ENCODE assay signal across 20 cellular contexts in genomic region chr4:169720529-169720928, GRCh38. TPM values are rescaled to one million over a fixed set of nuclear protein-coding genes. Genes with fewer than 3 reads are reported as not detected.
A peak's percentile ranks its signal among the peaks of the same experiment; 100 is the strongest.
DNase-seq lines count a peak whose midpoint lies in the region; ATAC-seq, FAIRE-seq and TF ChIP-seq lines count a peak whose summit lies in the region.
"Had no signal": no experiment of that assay in that cellular context is flagged by ENCODE, and none has a peak within 500 bp of the region (broad histone marks: within the 10 kb centered on the region; RNA-seq: fewer than 3 reads in every experiment).

No MANE protein-coding gene starts in this region.

- CTCF ChIA-PET in activated CD4-positive, alpha-beta T cell treated with anti-CD3 and anti-CD28 coated beads for 36 hours (lab: Charles Lee) = interaction anchor here (1.4 to 1.7 kb wide), 2 partner anchors 15 to 107 kb away, joined by 3 read pairs; no protein-coding TSS in a partner anchor

- peaks cover 11% of the 10 kb centered on the region for H3K4me1 Mint-ChIP-seq in activated CD4-positive, alpha-beta T cell treated with anti-CD3 and anti-CD28 coated beads for 36 hours
- H3K4me1 Mint-ChIP-seq in activated naive CD8-positive, alpha-beta T cell (ENCODE audit: low read depth) = peaks cover 4% of the 10 kb centered on the region
- no peaks in the 10 kb centered on the region for H3K4me1 Mint-ChIP-seq in activated naive CD8-positive, alpha-beta T cell treated with anti-CD3 and anti-CD28 coated beads for 36 hours
- H3K4me1 Mint-ChIP-seq in endothelial cell (ENCODE audit: unreplicated experiment) = peaks cover 21% of the 10 kb centered on the region
- no peaks in the 10 kb centered on the region for H3K4me1 Mint-ChIP-seq in stimulated activated effector memory CD8-positive, alpha-beta T cell treated with anti-CD3 and anti-CD28 coated beads, Interleukin-12 subunit alpha, Interleukin-12 subunit beta, amount 100 ng/mL, for 72 hours

- DNase-seq in activated CD4-positive, alpha-beta T cell treated with anti-CD3 and anti-CD28 coated beads for 36 hours = no peak
- no peak for DNase-seq in activated CD4-positive, alpha-beta T cell treated with anti-CD3 and anti-CD28 coated beads, Interleukin-2, amount 50 U/mL, for 1 hour
- no peak for DNase-seq in activated naive CD8-positive, alpha-beta T cell treated with anti-CD3 and anti-CD28 coated beads for 36 hours
- no peak for DNase-seq in endothelial cell (ENCODE audit: low spot score)
- no peak for DNase-seq in stimulated activated effector memory CD8-positive, alpha-beta T cell treated with anti-CD3 and anti-CD28 coated beads, Interleukin-12 subunit alpha, Interleukin-12 subunit beta, amount 100 ng/mL, for 72 hours (ENCODE audit: low spot score in 2 of 2)
- no peak for DNase-seq in RCC 7860 (ENCODE audit: low spot score)
- DNase-seq: AML-193, COR-L47, DMS153, GF-D8, GOT3, KG1, NCI-H187, NCI-H226, NCI-H524, NCI-H82, SHP77 had no signal

- ATAC-seq in activated CD4-positive, alpha-beta T cell treated with anti-CD3 and anti-CD28 coated beads for 36 hours = peak; percentile 33
- ATAC-seq in stimulated activated effector memory CD8-positive, alpha-beta T cell treated with anti-CD3 and anti-CD28 coated beads, Interleukin-12 subunit alpha, Interleukin-12 subunit beta, amount 100 ng/mL, for 72 hours = no peak
- no peak for ATAC-seq in GM21717 (IDR thresholded peaks at IDR 0.05; ENCODE audit: unreplicated experiment)
- ATAC-seq: HCT116 had no signal

- no peaks in the 10 kb centered on the region for H3K27me3 Mint-ChIP-seq in activated CD4-positive, alpha-beta T cell treated with anti-CD3 and anti-CD28 coated beads for 36 hours
- no peaks in the 10 kb centered on the region for H3K27me3 Mint-ChIP-seq in activated naive CD8-positive, alpha-beta T cell
- no peaks in the 10 kb centered on the region for H3K27me3 Mint-ChIP-seq in activated naive CD8-positive, alpha-beta T cell treated with anti-CD3 and anti-CD28 coated beads for 36 hours
- no peaks in the 10 kb centered on the region for H3K27me3 Mint-ChIP-seq in endothelial cell (ENCODE audit: unreplicated experiment)

- H3K27ac Mint-ChIP-seq in activated CD4-positive, alpha-beta T cell treated with anti-CD3 and anti-CD28 coated beads for 36 hours = peak overlapping the region; percentile 51
- H3K27ac Mint-ChIP-seq in activated naive CD8-positive, alpha-beta T cell = peak overlapping the region; percentile 28
- H3K27ac Mint-ChIP-seq in activated naive CD8-positive, alpha-beta T cell treated with anti-CD3 and anti-CD28 coated beads for 36 hours = no peak overlapping the region
- peak overlapping the region; percentile 67 for H3K27ac Mint-ChIP-seq in endothelial cell (ENCODE audit: unreplicated experiment)
- H3K27ac Mint-ChIP-seq in stimulated activated effector memory CD8-positive, alpha-beta T cell treated with anti-CD3 and anti-CD28 coated beads, Interleukin-12 subunit alpha, Interleukin-12 subunit beta, amount 100 ng/mL, for 72 hours = peak overlapping the region; percentile 38

- peaks cover 15% of the 10 kb centered on the region for H3K36me3 Mint-ChIP-seq in activated CD4-positive, alpha-beta T cell treated with anti-CD3 and anti-CD28 coated beads for 36 hours (ENCODE audit: low read depth)
- H3K36me3 Mint-ChIP-seq in activated naive CD8-positive, alpha-beta T cell = peaks cover 2% of the 10 kb centered on the region
- H3K36me3 Mint-ChIP-seq in activated naive CD8-positive, alpha-beta T cell treated with anti-CD3 and anti-CD28 coated beads for 36 hours = no peaks in the 10 kb centered on the region
- peaks cover 4% of the 10 kb centered on the region for H3K36me3 Mint-ChIP-seq in endothelial cell (ENCODE audit: low read depth, unreplicated experiment)
- H3K36me3 Mint-ChIP-seq in stimulated activated effector memory CD8-positive, alpha-beta T cell treated with anti-CD3 and anti-CD28 coated beads, Interleukin-12 subunit alpha, Interleukin-12 subunit beta, amount 100 ng/mL, for 72 hours = peaks cover 49% of the 10 kb centered on the region

- TF ChIP-seq CTCF in endothelial cell (IDR thresholded peaks at IDR 0.05; ENCODE audit: unreplicated experiment) = no peak

- no peaks in the 10 kb centered on the region for H3K9me3 Mint-ChIP-seq in activated CD4-positive, alpha-beta T cell treated with anti-CD3 and anti-CD28 coated beads for 36 hours (ENCODE audit: low read depth)
- no peaks in the 10 kb centered on the region for H3K9me3 Mint-ChIP-seq in activated naive CD8-positive, alpha-beta T cell (ENCODE audit: low read depth)
- H3K9me3 Mint-ChIP-seq in activated naive CD8-positive, alpha-beta T cell treated with anti-CD3 and anti-CD28 coated beads for 36 hours = no peaks in the 10 kb centered on the region
- no peaks in the 10 kb centered on the region for H3K9me3 Mint-ChIP-seq in endothelial cell (ENCODE audit: unreplicated experiment)
- no peaks in the 10 kb centered on the region for H3K9me3 Mint-ChIP-seq in stimulated activated effector memory CD8-positive, alpha-beta T cell treated with anti-CD3 and anti-CD28 coated beads, Interleukin-12 subunit alpha, Interleukin-12 subunit beta, amount 100 ng/mL, for 72 hours

- H3K4me3 Mint-ChIP-seq in activated CD4-positive, alpha-beta T cell treated with anti-CD3 and anti-CD28 coated beads for 36 hours = no peak overlapping the region
- no peak overlapping the region for H3K4me3 Mint-ChIP-seq in activated naive CD8-positive, alpha-beta T cell
- no peak overlapping the region for H3K4me3 Mint-ChIP-seq in activated naive CD8-positive, alpha-beta T cell treated with anti-CD3 and anti-CD28 coated beads for 36 hours
- H3K4me3 Mint-ChIP-seq in endothelial cell (ENCODE audit: unreplicated experiment) = no peak overlapping the region
- no peak overlapping the region for H3K4me3 Mint-ChIP-seq in stimulated activated effector memory CD8-positive, alpha-beta T cell treated with anti-CD3 and anti-CD28 coated beads, Interleukin-12 subunit alpha, Interleukin-12 subunit beta, amount 100 ng/mL, for 72 hours

- FAIRE-seq in RCC 7860 (lab: Jason Lieb, UNC) = no peak

- intact Hi-C loops in activated CD4-positive, alpha-beta T cell treated with anti-CD3 and anti-CD28 coated beads for 36 hours (cut with DNase I, micrococcal nuclease) = no loop called here

- POLR2A ChIA-PET in activated CD4-positive, alpha-beta T cell treated with anti-CD3 and anti-CD28 coated beads for 36 hours (lab: Charles Lee) = no interaction called here

RNA-seq across cellular contexts. Expression of gene HPF1, which starts 37.2 kb away (rescaled TPM):
- 10 to 100 TPM; 29.8 to 34.7 TPM for total RNA-seq in activated CD4-positive, alpha-beta T cell treated with anti-CD3 and anti-CD28 coated beads for 36 hours
- 10 to 100 TPM; 27.3 to 27.5 TPM for total RNA-seq in activated naive CD8-positive, alpha-beta T cell treated with anti-CD3 and anti-CD28 coated beads for 36 hours
- 30.2 TPM for total RNA-seq in endothelial cell (ENCODE audit: unreplicated experiment)
